ENCODE assay signal across 1 cellular context in the genomic region with DNA sequence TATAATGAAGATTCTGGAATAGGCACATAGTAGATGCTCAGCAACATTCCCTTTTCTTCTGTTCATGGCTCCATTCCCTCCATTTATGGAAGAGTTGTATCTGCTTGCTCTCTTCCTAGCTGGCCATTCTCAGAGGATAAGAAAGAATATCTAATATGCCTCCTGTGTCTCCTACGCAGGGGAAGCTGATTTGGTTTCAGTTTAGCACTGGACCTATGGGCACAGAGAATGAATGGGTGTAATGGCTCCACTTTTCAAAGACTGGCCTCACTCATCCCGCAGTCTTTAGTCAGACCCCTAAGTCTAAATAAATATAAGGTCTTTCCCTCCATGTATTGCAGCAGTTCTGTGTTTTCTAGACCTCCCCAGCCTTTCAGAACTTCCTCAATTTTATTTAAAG.
TF ChIP-seq lines count a peak whose summit lies in the region.

No MANE protein-coding gene starts in this region.

TF ChIP-seq in SK-N-SH, 30 proteins besides CTCF, POLR2A, EP300 and RAD21 (continued from another document):
- TF ChIP-seq ZBTB33 (IDR thresholded peaks at IDR 0.05; ENCODE audit: borderline replicate concordance, low read depth) (no peak), SMC3 (IDR thresholded peaks at IDR 0.05; ENCODE audit: low read depth, low read length) (no peak), FOXM1 (IDR thresholded peaks at IDR 0.05; ENCODE audit: low read depth) (no peak), RFX5 (IDR thresholded peaks at IDR 0.05; ENCODE audit: low read length) (no peak), GABPA (IDR thresholded peaks at IDR 0.05; ENCODE audit: low read depth) (no peak), YY1 (IDR thresholded peaks at IDR 0.05; ENCODE audit: low read depth) (no peak), TCF12 (IDR thresholded peaks at IDR 0.05) (no peak), MEF2A (IDR thresholded peaks at IDR 0.05; ENCODE audit: borderline replicate concordance, low read depth) (no peak), TAF1 (IDR thresholded peaks at IDR 0.05; ENCODE audit: borderline replicate concordance, low read depth, low read length) (no peak)
- TF ChIP-seq, protein P1, sequence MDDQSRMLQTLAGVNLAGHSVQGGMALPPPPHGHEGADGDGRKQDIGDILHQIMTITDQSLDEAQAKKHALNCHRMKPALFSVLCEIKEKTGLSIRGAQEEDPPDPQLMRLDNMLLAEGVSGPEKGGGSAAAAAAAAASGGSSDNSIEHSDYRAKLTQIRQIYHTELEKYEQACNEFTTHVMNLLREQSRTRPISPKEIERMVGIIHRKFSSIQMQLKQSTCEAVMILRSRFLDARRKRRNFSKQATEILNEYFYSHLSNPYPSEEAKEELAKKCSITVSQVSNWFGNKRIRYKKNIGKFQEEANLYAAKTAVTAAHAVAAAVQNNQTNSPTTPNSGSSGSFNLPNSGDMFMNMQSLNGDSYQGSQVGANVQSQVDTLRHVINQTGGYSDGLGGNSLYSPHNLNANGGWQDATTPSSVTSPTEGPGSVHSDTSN (IDR thresholded peaks at IDR 0.05): no peak
- TF ChIP-seq, protein P2, sequence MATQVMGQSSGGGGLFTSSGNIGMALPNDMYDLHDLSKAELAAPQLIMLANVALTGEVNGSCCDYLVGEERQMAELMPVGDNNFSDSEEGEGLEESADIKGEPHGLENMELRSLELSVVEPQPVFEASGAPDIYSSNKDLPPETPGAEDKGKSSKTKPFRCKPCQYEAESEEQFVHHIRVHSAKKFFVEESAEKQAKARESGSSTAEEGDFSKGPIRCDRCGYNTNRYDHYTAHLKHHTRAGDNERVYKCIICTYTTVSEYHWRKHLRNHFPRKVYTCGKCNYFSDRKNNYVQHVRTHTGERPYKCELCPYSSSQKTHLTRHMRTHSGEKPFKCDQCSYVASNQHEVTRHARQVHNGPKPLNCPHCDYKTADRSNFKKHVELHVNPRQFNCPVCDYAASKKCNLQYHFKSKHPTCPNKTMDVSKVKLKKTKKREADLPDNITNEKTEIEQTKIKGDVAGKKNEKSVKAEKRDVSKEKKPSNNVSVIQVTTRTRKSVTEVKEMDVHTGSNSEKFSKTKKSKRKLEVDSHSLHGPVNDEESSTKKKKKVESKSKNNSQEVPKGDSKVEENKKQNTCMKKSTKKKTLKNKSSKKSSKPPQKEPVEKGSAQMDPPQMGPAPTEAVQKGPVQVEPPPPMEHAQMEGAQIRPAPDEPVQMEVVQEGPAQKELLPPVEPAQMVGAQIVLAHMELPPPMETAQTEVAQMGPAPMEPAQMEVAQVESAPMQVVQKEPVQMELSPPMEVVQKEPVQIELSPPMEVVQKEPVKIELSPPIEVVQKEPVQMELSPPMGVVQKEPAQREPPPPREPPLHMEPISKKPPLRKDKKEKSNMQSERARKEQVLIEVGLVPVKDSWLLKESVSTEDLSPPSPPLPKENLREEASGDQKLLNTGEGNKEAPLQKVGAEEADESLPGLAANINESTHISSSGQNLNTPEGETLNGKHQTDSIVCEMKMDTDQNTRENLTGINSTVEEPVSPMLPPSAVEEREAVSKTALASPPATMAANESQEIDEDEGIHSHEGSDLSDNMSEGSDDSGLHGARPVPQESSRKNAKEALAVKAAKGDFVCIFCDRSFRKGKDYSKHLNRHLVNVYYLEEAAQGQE (IDR thresholded peaks at IDR 0.05; ENCODE audit: low read depth, low read length): no peak
- TF ChIP-seq, protein P3, sequence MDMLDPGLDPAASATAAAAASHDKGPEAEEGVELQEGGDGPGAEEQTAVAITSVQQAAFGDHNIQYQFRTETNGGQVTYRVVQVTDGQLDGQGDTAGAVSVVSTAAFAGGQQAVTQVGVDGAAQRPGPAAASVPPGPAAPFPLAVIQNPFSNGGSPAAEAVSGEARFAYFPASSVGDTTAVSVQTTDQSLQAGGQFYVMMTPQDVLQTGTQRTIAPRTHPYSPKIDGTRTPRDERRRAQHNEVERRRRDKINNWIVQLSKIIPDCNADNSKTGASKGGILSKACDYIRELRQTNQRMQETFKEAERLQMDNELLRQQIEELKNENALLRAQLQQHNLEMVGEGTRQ (IDR thresholded peaks at IDR 0.05; ENCODE audit: borderline replicate concordance, low read depth, low read length): no peak
- TF ChIP-seq, protein P4, sequence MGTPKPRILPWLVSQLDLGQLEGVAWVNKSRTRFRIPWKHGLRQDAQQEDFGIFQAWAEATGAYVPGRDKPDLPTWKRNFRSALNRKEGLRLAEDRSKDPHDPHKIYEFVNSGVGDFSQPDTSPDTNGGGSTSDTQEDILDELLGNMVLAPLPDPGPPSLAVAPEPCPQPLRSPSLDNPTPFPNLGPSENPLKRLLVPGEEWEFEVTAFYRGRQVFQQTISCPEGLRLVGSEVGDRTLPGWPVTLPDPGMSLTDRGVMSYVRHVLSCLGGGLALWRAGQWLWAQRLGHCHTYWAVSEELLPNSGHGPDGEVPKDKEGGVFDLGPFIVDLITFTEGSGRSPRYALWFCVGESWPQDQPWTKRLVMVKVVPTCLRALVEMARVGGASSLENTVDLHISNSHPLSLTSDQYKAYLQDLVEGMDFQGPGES (IDR thresholded peaks at IDR 0.05; ENCODE audit: low read depth, low read length): no peak
TF ChIP-seq in SK-N-SH: peak in this region for 0.
